ENCODE assay signal across 17 cellular contexts in genomic region chr14:55249423-55249822, GRCh38. TPM values are rescaled to one million over a fixed set of nuclear protein-coding genes. Genes with fewer than 3 reads are reported as not detected.
DNase-seq lines count a peak whose midpoint lies in the region; ATAC-seq and TF ChIP-seq lines count a peak whose summit lies in the region.
"Had no signal": no experiment of that assay in that cellular context is flagged by ENCODE, and none has a peak within 500 bp of the region (broad histone marks: within the 10 kb centered on the region; RNA-seq: fewer than 3 reads in every experiment).

No MANE protein-coding gene starts in this region.

- H3K4me3 ChIP-seq in epithelial cell of esophagus (ENCODE audit: low read length) = no peak overlapping the region
- no peak overlapping the region for H3K4me3 ChIP-seq in mesenchymal stem cell (ENCODE audit: insufficient read depth in 1 of 2, low read depth in 1 of 2, low read length in 2 of 2)
- H3K4me3 ChIP-seq: HAP-1, Peyer's patch, stomach had no signal

- H2BK5ac ChIP-seq in mesenchymal stem cell (ENCODE audit: low read depth, low read length, poor library complexity, severe bottlenecking) = no peak overlapping the region

- WGBS in mesenchymal stem cell = 81% methylated on average over 4 of the region's 4 CpGs

- no peak for TF ChIP-seq CTCF in epithelial cell of esophagus (IDR thresholded peaks at IDR 0.05; ENCODE audit: insufficient read depth, low read depth, low read length, missing control alignments)

- H2AFZ ChIP-seq in mesenchymal stem cell (ENCODE audit: low read depth, low read length) = no peak overlapping the region

- no peak overlapping the region for H4K91ac ChIP-seq in mesenchymal stem cell (ENCODE audit: low read length)

- H3K27ac ChIP-seq in mesenchymal stem cell (ENCODE audit: low read length, poor library complexity, severe bottlenecking) = no peak overlapping the region
- H3K27ac ChIP-seq: Peyer's patch, stomach had no signal

- POLR2A ChIA-PET in activated CD4-positive, alpha-beta memory T cell treated with anti-CD3 and anti-CD28 coated beads, Interleukin-2, amount 10 ng/mL, durations not matched to agents 7 days and 5 days (lab: Charles Lee) = no interaction called here

- H2BK120ac ChIP-seq in mesenchymal stem cell (ENCODE audit: low read depth, low read length) = no peak overlapping the region

- no peaks in the 10 kb centered on the region for H3K9me3 Mint-ChIP-seq in activated CD4-positive, alpha-beta memory T cell treated with anti-CD3 and anti-CD28 coated beads, Interleukin-2, amount 10 ng/mL, durations not matched to agents 7 days and 5 days
- H3K9me3 Mint-ChIP-seq: activated naive CD8-positive, alpha-beta T cell treated with anti-CD3 and anti-CD28 coated beads for 36 hours had no signal

- H3K79me1 ChIP-seq in mesenchymal stem cell (replicated peaks; ENCODE audit: low read length, poor library complexity, severe bottlenecking) = no peaks in the 10 kb centered on the region

- CTCF ChIA-PET in activated CD4-positive, alpha-beta memory T cell treated with anti-CD3 and anti-CD28 coated beads, Interleukin-2, amount 10 ng/mL, durations not matched to agents 7 days and 5 days (lab: Charles Lee) = interaction anchor here (1.5 to 1.9 kb wide), 2 partner anchors 21 to 105 kb away, joined by 5 to 7 read pairs; partner anchors contain the start of gene FBXO34

- H3K27me3 ChIP-seq in mesenchymal stem cell (ENCODE audit: control insufficient read depth in 1 of 2, insufficient read depth in 1 of 2, low read length in 2 of 2) = peaks cover 0 to 10% of the 10 kb centered on the region in 2 experiments
- H3K27me3 ChIP-seq: Peyer's patch had no signal

- no peak overlapping the region for H3K4ac ChIP-seq in mesenchymal stem cell (ENCODE audit: low read depth in 1 of 2, low read length in 2 of 2)

- ATAC-seq in HG02870 (IDR thresholded peaks at IDR 0.05; ENCODE audit: unreplicated experiment) = no peak

- no peaks in the 10 kb centered on the region for H3K36me3 Mint-ChIP-seq in activated CD4-positive, alpha-beta memory T cell treated with anti-CD3 and anti-CD28 coated beads, Interleukin-2, amount 10 ng/mL, durations not matched to agents 7 days and 5 days (ENCODE audit: low read depth)
- H3K36me3 Mint-ChIP-seq: activated naive CD8-positive, alpha-beta T cell treated with anti-CD3 and anti-CD28 coated beads for 36 hours had no signal

- no peaks in the 10 kb centered on the region for H3K9me3 ChIP-seq in mesenchymal stem cell (ENCODE audit: control insufficient read depth, low read length)
- H3K9me3 ChIP-seq: HAP-1, Peyer's patch, stomach had no signal

- H2BK12ac ChIP-seq in mesenchymal stem cell (ENCODE audit: low read length in 2 of 2) = no peak overlapping the region

- H3K4me3 Mint-ChIP-seq in activated CD4-positive, alpha-beta memory T cell treated with anti-CD3 and anti-CD28 coated beads, Interleukin-2, amount 10 ng/mL, durations not matched to agents 7 days and 5 days = no peak overlapping the region
- H3K4me3 Mint-ChIP-seq: activated naive CD8-positive, alpha-beta T cell treated with anti-CD3 and anti-CD28 coated beads for 36 hours had no signal

- H2BK15ac ChIP-seq in mesenchymal stem cell (ENCODE audit: low read depth, poor library complexity, severe bottlenecking) = no peak overlapping the region

- no peak overlapping the region for H2AK5ac ChIP-seq in mesenchymal stem cell (ENCODE audit: low read length, severe bottlenecking)

- no peak overlapping the region for H3K4me2 ChIP-seq in mesenchymal stem cell (ENCODE audit: low read length, poor library complexity, severe bottlenecking)

- no peak overlapping the region for H3K27ac Mint-ChIP-seq in activated CD4-positive, alpha-beta memory T cell treated with anti-CD3 and anti-CD28 coated beads, Interleukin-2, amount 10 ng/mL, durations not matched to agents 7 days and 5 days
- H3K27ac Mint-ChIP-seq: activated naive CD8-positive, alpha-beta T cell treated with anti-CD3 and anti-CD28 coated beads for 36 hours had no signal

- no peak overlapping the region for H3K23ac ChIP-seq in mesenchymal stem cell (ENCODE audit: low read length in 2 of 2)

- H3K36me3 ChIP-seq in mesenchymal stem cell (ENCODE audit: control insufficient read depth in 1 of 2, insufficient read depth in 2 of 2, low read depth in 1 of 2, low read length in 2 of 2) = no peaks in the 10 kb centered on the region
- H3K36me3 ChIP-seq: HAP-1, Peyer's patch, stomach had no signal

- no peaks in the 10 kb centered on the region for H3K4me1 Mint-ChIP-seq in activated CD4-positive, alpha-beta memory T cell treated with anti-CD3 and anti-CD28 coated beads, Interleukin-2, amount 10 ng/mL, durations not matched to agents 7 days and 5 days

- H4K8ac ChIP-seq in mesenchymal stem cell (ENCODE audit: low read length) = no peak overlapping the region

- H3K14ac ChIP-seq in mesenchymal stem cell (ENCODE audit: low read length in 2 of 2) = no peak overlapping the region

- H3K9ac ChIP-seq in mesenchymal stem cell (ENCODE audit: low read length) = no peak overlapping the region

- H3K4me1 ChIP-seq in mesenchymal stem cell (ENCODE audit: control insufficient read depth, insufficient read depth, low read depth, low read length) = peaks cover 2% of the 10 kb centered on the region
- H3K4me1 ChIP-seq: Peyer's patch, stomach had no signal

- DNase-seq in ELF-1 (ENCODE audit: low read depth, low spot score) = peak; percentile 30
- peak; percentile 30 for DNase-seq in OCI-M1 (lab: John Stamatoyannopoulos, UW)
- DNase-seq in epithelial cell of esophagus (ENCODE audit: low read depth) = peak; percentile 33
- peak; percentile 5 for DNase-seq in mesenchymal stem cell
- DNase-seq in stimulated activated CD4-positive, alpha-beta T cell treated with anti-CD3 and anti-CD28 coated beads, Interleukin-12 subunit alpha, Interleukin-12 subunit beta, amount 100 ng/mL, for 4 hours = no peak
- no peak for DNase-seq in NK-92 treated with Interleukin-12 subunit alpha and Interleukin-12 subunit beta, amount 100 ng/mL, for 24 hours (lab: John Stamatoyannopoulos, UW)
- DNase-seq in activated CD4-positive, alpha-beta memory T cell treated with anti-CD3 and anti-CD28 coated beads, Interleukin-2, amount 10 ng/mL, durations not matched to agents 7 days and 5 days = no peak
- DNase-seq: activated CD4-positive, alpha-beta T cell treated with anti-CD3 and anti-CD28 coated beads for 4 hours; activated naive CD8-positive, alpha-beta T cell treated with anti-CD3 and anti-CD28 coated beads for 36 hours; C1 segment of cervical spinal cord; cerebellar nuclear complex; DMS79; NCI-H2029; Peyer's patch; stomach had no signal

- H3K27me3 Mint-ChIP-seq in activated CD4-positive, alpha-beta memory T cell treated with anti-CD3 and anti-CD28 coated beads, Interleukin-2, amount 10 ng/mL, durations not matched to agents 7 days and 5 days = peaks cover 18% of the 10 kb centered on the region

- H3K18ac ChIP-seq in mesenchymal stem cell (ENCODE audit: low read depth in 1 of 2, low read length in 2 of 2) = no peak overlapping the region

RNA-seq across cellular contexts. Expression of gene FBXO34, which starts 21.8 kb away (rescaled TPM):
- 11.1 TPM for polyA plus RNA-seq in mesenchymal stem cell (2013, experiment 1 of 2)
- 11.1 TPM for polyA plus RNA-seq in mesenchymal stem cell (2013, experiment 2 of 2)
- total RNA-seq in activated CD4-positive, alpha-beta memory T cell treated with anti-CD3 and anti-CD28 coated beads, Interleukin-2, amount 10 ng/mL, durations not matched to agents 7 days and 5 days = 10 to 100 TPM; 25.1 to 25.5 TPM

RNA-seq across cellular contexts. Expression of gene DLGAP5, which starts 58.0 kb away (rescaled TPM):
- polyA plus RNA-seq in mesenchymal stem cell (2013, experiment 1 of 2) = 5.8 TPM
- polyA plus RNA-seq in mesenchymal stem cell (2013, experiment 2 of 2) = 5.8 TPM
- 10 to 100 TPM; 89.7 to 95.8 TPM for total RNA-seq in activated CD4-positive, alpha-beta memory T cell treated with anti-CD3 and anti-CD28 coated beads, Interleukin-2, amount 10 ng/mL, durations not matched to agents 7 days and 5 days

Comparison
In these comparisons a context has a peak if more than half of its experiments do, and no peak if none do; other contexts are left out.
1. DNase-seq: peak in ELF-1 (single experiment), OCI-M1 (single experiment), epithelial cell of esophagus (single experiment) and mesenchymal stem cell (single experiment); none in stimulated activated CD4-positive, alpha-beta T cell treated with anti-CD3 and anti-CD28 coated beads, Interleukin-12 subunit alpha, Interleukin-12 subunit beta, amount 100 ng/mL, for 4 hours (single experiment), NK-92 treated with Interleukin-12 subunit alpha and Interleukin-12 subunit beta, amount 100 ng/mL, for 24 hours (single experiment) and activated CD4-positive, alpha-beta memory T cell treated with anti-CD3 and anti-CD28 coated beads, Interleukin-2, amount 10 ng/mL, durations not matched to agents 7 days and 5 days (single experiment).